17 cellular contexts compared by ENCODE assay signal in genomic region chr22:46436595-46437163, GRCh38.
DNase-seq lines count a peak whose midpoint lies in the region; TF ChIP-seq lines count a peak whose summit lies in the region.
"Had no signal": no experiment of that assay in that cellular context is flagged by ENCODE, and none has a peak within 500 bp of the region (broad histone marks: within the 10 kb centered on the region; RNA-seq: fewer than 3 reads in every experiment).

No MANE protein-coding gene starts in this region.

- TF ChIP-seq CTCF in foreskin fibroblast (IDR thresholded peaks at IDR 0.05; ENCODE audit: low read depth, low read length) (no peak), osteoblast (IDR thresholded peaks at IDR 0.05; ENCODE audit: extremely low read depth, low read depth, low read length) (no peak)

- H3K9me3 ChIP-seq in osteoblast (ENCODE audit: low read depth, low read length), result no peaks in the 10 kb centered on the region

- DNase-seq in Caki2 (ENCODE audit: low read depth) (peak; percentile 44), HT1080 (ENCODE audit: low read depth) (peak; percentile 59), astrocyte of the hippocampus (ENCODE audit: low read depth, low spot score) (peak; percentile 55), foreskin fibroblast (peak; percentile 6 to 13), osteoblast (ENCODE audit: insufficient read length, low spot score, missing footprints) (no peak), AML-193 (lab: John Stamatoyannopoulos, UW) (no peak)
- no peak for DNase-seq in activated CD8-positive, alpha-beta memory T cell treated with anti-CD3 and anti-CD28 coated beads for 24 hours
- no peak for DNase-seq in central memory CD4-positive, alpha-beta T cell
- DNase-seq: activated CD8-positive, alpha-beta T cell treated with anti-CD3 and anti-CD28 coated beads for 36 hours; activated naive CD8-positive, alpha-beta T cell treated with anti-CD3 and anti-CD28 coated beads for 36 hours; effector memory CD4-positive, alpha-beta T cell; KG1; NCI-H1048; NCI-H774; stimulated activated CD4-positive, alpha-beta T cell treated with anti-CD3 and anti-CD28 coated beads, Interleukin-1b, Interleukin-23, amount 100 ng/mL, for 48 hours; stimulated activated naive CD8-positive, alpha-beta T cell treated with anti-CD3 and anti-CD28 coated beads, Interleukin-15, amount 100 ng/mL, for 72 hours; WERI-Rb-1 had no signal

- H4K20me1 ChIP-seq in osteoblast (ENCODE audit: insufficient read depth, low read length), result no peaks in the 10 kb centered on the region

- H3K4me2 ChIP-seq in osteoblast (ENCODE audit: insufficient read depth, low read length), result no peak overlapping the region

- H3K4me3 ChIP-seq in foreskin fibroblast (ENCODE audit: low read depth in 1 of 2, low read length in 2 of 2) (no peak overlapping the region), osteoblast (ENCODE audit: insufficient read depth, low read length) (no peak overlapping the region)

- H3K79me2 ChIP-seq in osteoblast (ENCODE audit: insufficient read depth, low read length), result no peaks in the 10 kb centered on the region

- no peaks in the 10 kb centered on the region for H3K36me3 ChIP-seq in osteoblast (ENCODE audit: insufficient read depth, low read length)
- H3K36me3 ChIP-seq: WERI-Rb-1 had no signal

- in situ Hi-C loops in Caki2 (cut with HindIII; ENCODE audit: low pct_unique_long_range_greater_than_20kb, low sequenced_read_pairs), result loop anchor here (25.0 kb wide), 1 partner anchor 299 kb away; no protein-coding TSS in a partner anchor

- peaks cover 3% of the 10 kb centered on the region for H3K27me3 ChIP-seq in osteoblast (ENCODE audit: insufficient read depth, low read length)

- H3K4me1 ChIP-seq in osteoblast (ENCODE audit: insufficient read depth, low read length), result no peaks in the 10 kb centered on the region

- no peak overlapping the region for H2AFZ ChIP-seq in osteoblast (ENCODE audit: low read length)

- H3K27ac ChIP-seq in osteoblast (ENCODE audit: low read depth, low read length), result no peak overlapping the region
- H3K27ac ChIP-seq: WERI-Rb-1 had no signal

Comparison
In these comparisons a context has a peak if more than half of its experiments do, and no peak if none do; other contexts are left out.
1. DNase-seq: peak in Caki2 (single experiment), HT1080 (single experiment), astrocyte of the hippocampus (single experiment) and foreskin fibroblast (2 of 2); none in osteoblast (single experiment), activated CD8-positive, alpha-beta memory T cell treated with anti-CD3 and anti-CD28 coated beads for 24 hours (single experiment), central memory CD4-positive, alpha-beta T cell (single experiment) and AML-193 (0 of 2).